In genomic region chr1:91608876-91609275, GRCh38 we compare ENCODE assay signal across 16 cellular contexts.
DNase-seq lines count a peak whose midpoint lies in the region; ATAC-seq, FAIRE-seq and TF ChIP-seq lines count a peak whose summit lies in the region.
"Had no signal": no experiment of that assay in that cellular context is flagged by ENCODE, and none has a peak within 500 bp of the region (broad histone marks: within the 10 kb centered on the region; RNA-seq: fewer than 3 reads in every experiment).

No MANE protein-coding gene starts in this region.

- no peak overlapping the region for H2BK5ac ChIP-seq in mesendoderm (ENCODE audit: low read length)

- H3K27ac Mint-ChIP-seq in immature natural killer cell, result no peak overlapping the region
- H3K27ac Mint-ChIP-seq: activated T-cell treated with anti-CD3 and anti-CD28 coated beads, Interleukin-2, amount 50 U/mL, for 24 hours; CD8-positive, alpha-beta T cell; progenitor cell of endocrine pancreas; stimulated activated memory B cell treated with anti-CD40 and anti-IgM and Interleukin-4, amounts not matched to agents 10 μg/mL and 1 μg/mL and 100 μg/mL, for 72 hours had no signal

- H3K4me3 Mint-ChIP-seq in immature natural killer cell, result no peak overlapping the region
- H3K4me3 Mint-ChIP-seq: activated T-cell treated with anti-CD3 and anti-CD28 coated beads, Interleukin-2, amount 50 U/mL, for 24 hours; CD8-positive, alpha-beta T cell; stimulated activated memory B cell treated with anti-CD40 and anti-IgM and Interleukin-4, amounts not matched to agents 10 μg/mL and 1 μg/mL and 100 μg/mL, for 72 hours had no signal

- ATAC-seq in HG02840 (IDR thresholded peaks at IDR 0.05; ENCODE audit: low FRiP score, unreplicated experiment), result no peak
- no peak for ATAC-seq in stimulated activated naive CD8-positive, alpha-beta T cell treated with anti-CD3 and anti-CD28 coated beads, Interleukin-15, Interleukin-2, amounts not matched to agents 100 U/mL and 50 U/mL, for 24 hours
- ATAC-seq: CD8-positive, alpha-beta T cell; stimulated activated memory B cell treated with anti-CD40 and anti-IgM and Interleukin-4, amounts not matched to agents 10 μg/mL and 1 μg/mL and 100 μg/mL, for 72 hours had no signal

- DNase-seq in AG10803 (ENCODE audit: low read depth) (peak; percentile 82), bronchial epithelial cell (ENCODE audit: low read depth) (peak; percentile 88), mesendoderm (peak; percentile 32), immature natural killer cell (no peak)
- no peak for DNase-seq in stimulated activated naive CD8-positive, alpha-beta T cell treated with anti-CD3 and anti-CD28 coated beads, Interleukin-15, Interleukin-2, amounts not matched to agents 100 U/mL and 50 U/mL, for 24 hours
- no peak for DNase-seq in effector CD8-positive, alpha-beta T cell (lab: John Stamatoyannopoulos, UW)
- DNase-seq: activated T-cell treated with anti-CD3 and anti-CD28 coated beads, Interleukin-2, amount 50 U/mL, for 24 hours; anterior cingulate cortex; CD8-positive, alpha-beta T cell; NCI-H187; NK-92 treated with Interleukin-12 subunit alpha and Interleukin-12 subunit beta, amount 100 ng/mL, for 24 hours; stimulated activated CD4-positive, alpha-beta T cell treated with anti-CD3 and anti-CD28 coated beads, Interleukin-2, amount 100 ng/mL, for 48 hours had no signal

- H2AK5ac ChIP-seq in mesendoderm (ENCODE audit: low read length), result no peak overlapping the region

- no CpG with 5 or more reads among the region's 5 CpGs for WGBS in mesendoderm (ENCODE audit: extremely low coverage, insufficient coverage, low lambda C conversion rate)

- H3K56ac ChIP-seq in mesendoderm (ENCODE audit: low read length), result no peak overlapping the region

- no peaks in the 10 kb centered on the region for H3K79me2 ChIP-seq in mesendoderm (ENCODE audit: control insufficient read depth, insufficient read depth, low read length)

- H3K4ac ChIP-seq in mesendoderm (ENCODE audit: low read depth, low read length), result no peak overlapping the region

- H3K4me3 ChIP-seq in AG10803 (ENCODE audit: low read length), result no peak overlapping the region
- H3K4me3 ChIP-seq in bronchial epithelial cell (ENCODE audit: low read depth, low read length), result no peak overlapping the region
- H3K4me3 ChIP-seq in mesendoderm (ENCODE audit: low read length), result no peak overlapping the region

- H3K9me3 Mint-ChIP-seq in immature natural killer cell, result no peaks in the 10 kb centered on the region
- H3K9me3 Mint-ChIP-seq: activated T-cell treated with anti-CD3 and anti-CD28 coated beads, Interleukin-2, amount 50 U/mL, for 24 hours; CD8-positive, alpha-beta T cell; stimulated activated memory B cell treated with anti-CD40 and anti-IgM and Interleukin-4, amounts not matched to agents 10 μg/mL and 1 μg/mL and 100 μg/mL, for 72 hours had no signal

- no peaks in the 10 kb centered on the region for H3K36me3 Mint-ChIP-seq in immature natural killer cell
- H3K36me3 Mint-ChIP-seq: CD8-positive, alpha-beta T cell; stimulated activated memory B cell treated with anti-CD40 and anti-IgM and Interleukin-4, amounts not matched to agents 10 μg/mL and 1 μg/mL and 100 μg/mL, for 72 hours had no signal

- no peak overlapping the region for H3K27ac ChIP-seq in mesendoderm (ENCODE audit: low read depth, low read length)

- H3K4me2 ChIP-seq in mesendoderm (ENCODE audit: low read length), result no peak overlapping the region

- H3K27me3 ChIP-seq in bronchial epithelial cell (ENCODE audit: control insufficient read depth, insufficient read depth, low read length) (no peaks in the 10 kb centered on the region), mesendoderm (ENCODE audit: insufficient read depth, low read length, poor library complexity) (no peaks in the 10 kb centered on the region)

- no peaks in the 10 kb centered on the region for H3K79me1 ChIP-seq in mesendoderm (ENCODE audit: low read length)

- no peak for TF ChIP-seq CTCF in AG10803 (conservative IDR thresholded peaks at IDR 0.05; ENCODE audit: low read length)
- TF ChIP-seq CTCF in bronchial epithelial cell (IDR thresholded peaks at IDR 0.05; ENCODE audit: insufficient read depth, low read length, severe bottlenecking), result no peak

- peaks cover 0 to 5% (median 2%) of the 10 kb centered on the region in 3 donors for H3K27me3 Mint-ChIP-seq in immature natural killer cell (ENCODE audit: low read depth in 3 of 3)
- H3K27me3 Mint-ChIP-seq: activated T-cell treated with anti-CD3 and anti-CD28 coated beads, Interleukin-2, amount 50 U/mL, for 24 hours; progenitor cell of endocrine pancreas; stimulated activated memory B cell treated with anti-CD40 and anti-IgM and Interleukin-4, amounts not matched to agents 10 μg/mL and 1 μg/mL and 100 μg/mL, for 72 hours had no signal

- no peak overlapping the region for H3K9ac ChIP-seq in mesendoderm (ENCODE audit: low read length)

- no peak overlapping the region for H2BK120ac ChIP-seq in mesendoderm (ENCODE audit: low read depth, low read length)

- no peak overlapping the region for H3K18ac ChIP-seq in mesendoderm (ENCODE audit: low read length)

- no peak for TF ChIP-seq RAD21 in Ishikawa (IDR thresholded peaks at IDR 0.05; ENCODE audit: low read depth)

- H2BK15ac ChIP-seq in mesendoderm (replicated peaks; ENCODE audit: low read depth), result no peak overlapping the region

- peaks cover 8 to 14% of the 10 kb centered on the region in 2 donors for H3K4me1 Mint-ChIP-seq in immature natural killer cell
- H3K4me1 Mint-ChIP-seq: stimulated activated memory B cell treated with anti-CD40 and anti-IgM and Interleukin-4, amounts not matched to agents 10 μg/mL and 1 μg/mL and 100 μg/mL, for 72 hours had no signal

- H4K5ac ChIP-seq in mesendoderm (ENCODE audit: low read length), result no peak overlapping the region

- no peaks in the 10 kb centered on the region for H3K36me3 ChIP-seq in bronchial epithelial cell (ENCODE audit: control insufficient read depth, insufficient read depth, low read length)
- H3K36me3 ChIP-seq in mesendoderm (ENCODE audit: control insufficient read depth, insufficient read depth, low read length), result no peaks in the 10 kb centered on the region

- TF ChIP-seq EP300 in Ishikawa (IDR thresholded peaks at IDR 0.05; ENCODE audit: borderline replicate concordance), result no peak

- H4K8ac ChIP-seq in mesendoderm (ENCODE audit: low read depth, low read length), result no peak overlapping the region

- no peak for FAIRE-seq in bronchial epithelial cell (lab: Jason Lieb, UNC)

- H3K23ac ChIP-seq in mesendoderm (ENCODE audit: low read length), result no peak overlapping the region

- peaks cover 11% of the 10 kb centered on the region for H3K4me1 ChIP-seq in mesendoderm (ENCODE audit: control insufficient read depth, low read depth, low read length)

TF ChIP-seq in Ishikawa, 13 proteins besides CTCF, POLR2A, EP300 and RAD21:
- TF ChIP-seq MAX (IDR thresholded peaks at IDR 0.05) (0 out of 2 replicates have a peak, but pooled peaks have one; percentile 15), TCF12 (IDR thresholded peaks at IDR 0.05; ENCODE audit: low read depth) (no peak)

Comparison
In these comparisons a context has a peak if more than half of its experiments do, and no peak if none do; other contexts are left out.
1. DNase-seq: peak in AG10803 (single experiment), bronchial epithelial cell (single experiment) and mesendoderm (single experiment); none in immature natural killer cell (0 of 3), stimulated activated naive CD8-positive, alpha-beta T cell treated with anti-CD3 and anti-CD28 coated beads, Interleukin-15, Interleukin-2, amounts not matched to agents 100 U/mL and 50 U/mL, for 24 hours (single experiment) and effector CD8-positive, alpha-beta T cell (single experiment).